Comparison of ENCODE assay signal across 8 cellular contexts in genomic region chr1:178542554-178543290, GRCh38. TPM values are rescaled to one million over a fixed set of nuclear protein-coding genes. Genes with fewer than 3 reads are reported as not detected.
DNase-seq lines count a peak whose midpoint lies in the region; ATAC-seq lines count a peak whose summit lies in the region.

No MANE protein-coding gene starts in this region.

- H3K4me2 ChIP-seq in skeletal muscle satellite cell (ENCODE audit: low read length) = peak overlapping the region; percentile 98

- H3K9ac ChIP-seq in iPS-18a (ENCODE audit: low read length) = peak overlapping the region; percentile 85
- peak overlapping the region; percentile 83 for H3K9ac ChIP-seq in skeletal muscle satellite cell (ENCODE audit: low read depth, low read length)

- H3K4me3 ChIP-seq in iPS-18a (ENCODE audit: low read length) (peak overlapping the region; percentile 98), skeletal muscle satellite cell (ENCODE audit: low read length) (peak overlapping the region; percentile 76)

- H3K9me3 ChIP-seq in iPS-18a (ENCODE audit: control insufficient read depth, low read depth, low read length) (no peaks in the 10 kb centered on the region), skeletal muscle satellite cell (replicated peaks; ENCODE audit: low read length) (no peaks in the 10 kb centered on the region)

- H3K36me3 ChIP-seq in iPS-18a (ENCODE audit: control insufficient read depth, low read depth, low read length) (no peaks in the 10 kb centered on the region), skeletal muscle satellite cell (ENCODE audit: insufficient read depth, low read length) (peaks cover 2% of the 10 kb centered on the region)

- H3K27me3 ChIP-seq in iPS-18a (ENCODE audit: control insufficient read depth, insufficient read depth, low read length) (no peaks in the 10 kb centered on the region), skeletal muscle satellite cell (ENCODE audit: control insufficient read depth, insufficient read depth, low read length) (no peaks in the 10 kb centered on the region)

- peak; percentile 71 for ATAC-seq in HG02884 (IDR thresholded peaks at IDR 0.05; ENCODE audit: unreplicated experiment)

- peaks cover 3% of the 10 kb centered on the region for H3K4me1 ChIP-seq in iPS-18a (ENCODE audit: control insufficient read depth, low read depth, low read length)
- peaks cover 46% of the 10 kb centered on the region for H3K4me1 ChIP-seq in skeletal muscle satellite cell (ENCODE audit: control insufficient read depth, insufficient read depth, low read length)

- DNase-seq in NCI-H1436 (lab: John Stamatoyannopoulos, UW) = peak; percentile 51
- no peak for DNase-seq in NCI-H1436 treated with DMSO at 0.1 percent for 48 hours (lab: John Stamatoyannopoulos, UW)
- peak; percentile 52 for DNase-seq in NCI-H146 treated with DMSO at 0.1 percent for 48 hours (lab: John Stamatoyannopoulos, UW; ENCODE audit: unreplicated experiment)
- DNase-seq in UCSD-AML1 (lab: John Stamatoyannopoulos, UW; ENCODE audit: unreplicated experiment) = peak; percentile 91
- peak; percentile 56 for DNase-seq in brain pericyte (ENCODE audit: low read depth, low spot score)

- peak overlapping the region; percentile 30 for H3K27ac ChIP-seq in iPS-18a (ENCODE audit: low read length)

RNA-seq across cellular contexts. Expression of gene TEX35, which starts 29.8 kb away (rescaled TPM):
- total RNA-seq in skeletal muscle satellite cell (2012; rRNA removed) = not detected in 2 replicates

RNA-seq across cellular contexts. Expression of gene CLEC20A, which starts 46.0 kb away (rescaled TPM):
- total RNA-seq in skeletal muscle satellite cell (2012; rRNA removed) = not detected in 2 replicates
